In genomic region chr1:28525002-28525642, GRCh38 we compare ENCODE assay signal across 1 cellular context.
TF ChIP-seq lines count a peak whose summit lies in the region.
"Not testable (repeated sequence)": the region's sequence is repeated elsewhere in the genome, so short reads cannot be mapped to it uniquely, and the experiment has no call there.

No MANE protein-coding gene starts in this region.

TF ChIP-seq in K562, 482 proteins besides CTCF, POLR2A, EP300 and RAD21 (continues in another document):
- TF ChIP-seq ZEB2 (IDR thresholded peaks at IDR 0.05) (0 out of 2 replicates have a peak, but pooled peaks have one; percentile 60), HDAC2 (IDR thresholded peaks at IDR 0.05) (peak; percentile 98), ARID1B (IDR thresholded peaks at IDR 0.05) (peak; percentile 98), TAF1 (IDR thresholded peaks at IDR 0.05; ENCODE audit: control insufficient read depth, extremely low read depth, insufficient read depth, low read length, severe bottlenecking) (peak; percentile 20), KDM1A (IDR thresholded peaks at IDR 0.05) (peak; percentile 100), GATA2 (CRISPR knock-in tag; IDR thresholded peaks at IDR 0.05) (peak; percentile 89), TCF3 (CRISPR knock-in tag; IDR thresholded peaks at IDR 0.05) (peak; percentile 98), PKNOX1 (IDR thresholded peaks at IDR 0.05) (peak; percentile 37; the same call in 1 of the 2 replicates), POLR2AphosphoS5 (IDR thresholded peaks at IDR 0.05; ENCODE audit: control insufficient read depth, insufficient read depth, low read depth, low read length) (peak; percentile 86), SMARCA4 (IDR thresholded peaks at IDR 0.05) (peak; percentile 93), MYC (CRISPR knock-in tag; IDR thresholded peaks at IDR 0.05; ENCODE audit: borderline replicate concordance, low read depth) (0 out of 2 replicates have a peak, but pooled peaks have one; percentile 41), TBL1XR1 (IDR thresholded peaks at IDR 0.05; ENCODE audit: low read length in 2 of 2) (peak in 1 of 2 experiments; percentile 63; a peak in 1 of 4 replicates), KLF16 (IDR thresholded peaks at IDR 0.05) (peak; percentile 94), TFAP4 (CRISPR knock-in tag; IDR thresholded peaks at IDR 0.05; ENCODE audit: borderline replicate concordance) (0 out of 2 replicates have a peak, but pooled peaks have one; percentile 31), DPF2 (IDR thresholded peaks at IDR 0.05) (peak; percentile 93), ZNF316 (IDR thresholded peaks at IDR 0.05) (0 out of 2 replicates have a peak, but pooled peaks have one; percentile 12), ARNT (IDR thresholded peaks at IDR 0.05) (0 out of 4 replicates have a peak, but pooled peaks of 1 of the 2 experiments have one; percentile 58), ETV5 (CRISPR knock-in tag; IDR thresholded peaks at IDR 0.05; ENCODE audit: low read depth) (peak; percentile 59; the same call in 1 of the 2 replicates), ZBED1 (IDR thresholded peaks at IDR 0.05) (0 out of 2 replicates have a peak, but pooled peaks have one; percentile 55), BCOR (IDR thresholded peaks at IDR 0.05) (peak; percentile 84), MITF (IDR thresholded peaks at IDR 0.05) (0 out of 2 replicates have a peak, but pooled peaks have one; percentile 38), SMAD4 (CRISPR knock-in tag; conservative IDR thresholded peaks at IDR 0.05) (peak; percentile 99), CBX3 (IDR thresholded peaks at IDR 0.05; ENCODE audit: borderline replicate concordance in 1 of 2, low read length in 2 of 2) (peak in 1 of 2 experiments; percentile 32; a peak in 1 of 3 replicates), NFE2 (IDR thresholded peaks at IDR 0.05; ENCODE audit: low read depth) (0 out of 2 replicates have a peak, but pooled peaks have one; percentile 27), NONO (IDR thresholded peaks at IDR 0.05; ENCODE audit: low read depth in 2 of 2, low read length in 1 of 2) (peak in 1 of 2 experiments; percentile 57; a peak in 1 of 4 replicates), ZNF639 (CRISPR knock-in tag; conservative IDR thresholded peaks at IDR 0.05 in 1 of 2, IDR thresholded peaks at IDR 0.05 in 1 of 2) (peak in 1 of 2 experiments; percentile 68; a peak in 2 of 4 replicates), ID3 (tag; IDR thresholded peaks at IDR 0.05) (peak; percentile 51; the same call in 1 of the 2 replicates), MYNN (IDR thresholded peaks at IDR 0.05) (0 out of 2 replicates have a peak, but pooled peaks have one; percentile 42), ZNF395 (CRISPR knock-in tag; IDR thresholded peaks at IDR 0.05) (peak; percentile 24; the same call in 1 of the 2 replicates), TARDBP (IDR thresholded peaks at IDR 0.05) (0 out of 2 replicates have a peak, but pooled peaks have one; percentile 50), ZBTB33 (CRISPR knock-in tag; IDR thresholded peaks at IDR 0.05) (peak; percentile 54; the same call in 1 of the 2 replicates), ZNF197 (CRISPR knock-in tag; IDR thresholded peaks at IDR 0.05; ENCODE audit: low read depth) (0 out of 2 replicates have a peak, but pooled peaks have one; percentile 67), CTBP1 (IDR thresholded peaks at IDR 0.05; ENCODE audit: borderline replicate concordance) (peak; percentile 43; the same call in 1 of the 2 replicates), PBX2 (tag; conservative IDR thresholded peaks at IDR 0.05; ENCODE audit: low read depth) (0 out of 2 replicates have a peak, but pooled peaks have one; percentile 13), HDAC1 (IDR thresholded peaks at IDR 0.05) (peak; percentile 90 to 99; a peak in 3 of 4 replicates), HMGN3 (IDR thresholded peaks at IDR 0.05; ENCODE audit: borderline replicate concordance, extremely low read depth, insufficient read length, low read depth, low read length) (peak; percentile 18), SMARCC2 (IDR thresholded peaks at IDR 0.05; ENCODE audit: low read depth) (peak; percentile 89), MEIS2 (IDR thresholded peaks at IDR 0.05; ENCODE audit: partially characterized antibody) (peak; percentile 43), SMARCE1 (IDR thresholded peaks at IDR 0.05) (peak; percentile 93; the same call in 1 of the 2 replicates), ELF4 (CRISPR knock-in tag; IDR thresholded peaks at IDR 0.05) (peak; percentile 82), ZBTB2 (IDR thresholded peaks at IDR 0.05) (peak; percentile 56; the same call in 1 of the 2 replicates), SP1 (CRISPR knock-in tag; IDR thresholded peaks at IDR 0.05) (peak; percentile 38; the same call in 1 of the 2 replicates), HMBOX1 (IDR thresholded peaks at IDR 0.05) (peak; percentile 47), RNF2 (IDR thresholded peaks at IDR 0.05) (peak; percentile 61; the same call in 1 of the 2 replicates), FOXM1 (IDR thresholded peaks at IDR 0.05; ENCODE audit: low read depth) (peak; percentile 84), TEAD1 (CRISPR knock-in tag; IDR thresholded peaks at IDR 0.05) (peak; percentile 50 to 70; a peak in 1 of 4 replicates), ETV1 (tag; conservative IDR thresholded peaks at IDR 0.05; ENCODE audit: low read depth) (peak; percentile 51; the same call in 1 of the 2 replicates), NCOA1 (IDR thresholded peaks at IDR 0.05; ENCODE audit: low read depth) (peak; percentile 73; the same call in 1 of the 2 replicates), HES1 (IDR thresholded peaks at IDR 0.05; ENCODE audit: low read depth) (peak; percentile 64), PHB2 (IDR thresholded peaks at IDR 0.05; ENCODE audit: low read depth) (peak; percentile 88)
- TF ChIP-seq MYC (IDR thresholded peaks at IDR 0.05; ENCODE audit: low read depth, low read length); ID3 (CRISPR knock-in tag; IDR thresholded peaks at IDR 0.05); MYNN (CRISPR knock-in tag; IDR thresholded peaks at IDR 0.05); PBX2 (CRISPR knock-in tag; IDR thresholded peaks at IDR 0.05; ENCODE audit: low read depth); FOXM1 (CRISPR knock-in tag; IDR thresholded peaks at IDR 0.05; ENCODE audit: low read depth): not testable (repeated sequence)
